19 cellular contexts compared by ENCODE assay signal in the genomic region with DNA sequence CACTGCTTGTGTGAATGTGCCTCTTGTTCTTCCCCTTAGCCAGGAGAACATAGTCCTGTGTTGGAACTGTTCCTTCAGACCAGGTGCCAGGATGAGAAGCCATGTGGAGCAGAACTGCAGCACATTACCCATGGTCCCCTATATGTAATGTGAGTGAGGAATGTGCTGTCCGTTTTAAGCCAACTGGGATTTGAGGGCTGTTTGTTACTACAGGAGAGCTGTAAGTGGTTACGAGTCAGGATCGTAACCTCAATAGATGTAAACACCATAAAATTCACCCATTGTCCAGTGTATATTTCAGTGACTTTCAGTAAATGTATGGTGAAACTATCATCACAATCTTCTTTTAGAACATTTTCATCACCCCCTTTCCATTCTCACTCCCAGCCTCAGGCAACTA. TPM values are rescaled to one million over a fixed set of nuclear protein-coding genes. Genes with fewer than 3 reads are reported as not detected.
DNase-seq lines count a peak whose midpoint lies in the region; ATAC-seq, FAIRE-seq and TF ChIP-seq lines count a peak whose summit lies in the region.
"Had no signal": no experiment of that assay in that cellular context is flagged by ENCODE, and none has a peak within 500 bp of the region (broad histone marks: within the 10 kb centered on the region; RNA-seq: fewer than 3 reads in every experiment).

No MANE protein-coding gene starts in this region.

- H3K4me1 ChIP-seq in Karpas-422 (ENCODE audit: low read length), result peaks cover 29% of the 10 kb centered on the region
- H3K4me1 ChIP-seq in K562 (replicated peaks in 1 of 2; ENCODE audit: control insufficient read depth in 2 of 2, insufficient read depth in 2 of 2, low read length in 2 of 2), result peaks cover 13 to 32% of the 10 kb centered on the region in 2 experiments

- POLR2A ChIA-PET in K562 (lab: Yijun Ruan, JAX), result interaction anchor here (1.0 kb wide), 1 partner anchor 8 kb away, joined by 4 read pairs; no protein-coding TSS in a partner anchor

- no peaks in the 10 kb centered on the region for H4K20me1 ChIP-seq in Karpas-422 (ENCODE audit: insufficient read depth, low read depth, low read length)
- H4K20me1 ChIP-seq in K562 (replicated peaks; ENCODE audit: control insufficient read depth, insufficient read depth, low read length), result no peaks in the 10 kb centered on the region
- H4K20me1 ChIP-seq: BLaER1 had no signal

- H3K4me3 ChIP-seq in Karpas-422 (ENCODE audit: low read length), result no peak overlapping the region
- no peak overlapping the region for H3K4me3 ChIP-seq in K562
- H3K4me3 ChIP-seq: BLaER1 had no signal

- H3K36me3 Mint-ChIP-seq in nephron progenitor cell (ENCODE audit: low read depth), result peaks cover 32% of the 10 kb centered on the region
- H3K36me3 Mint-ChIP-seq: IgD-negative memory B cell had no signal

- H2AFZ ChIP-seq in Karpas-422 (ENCODE audit: low read length), result no peak overlapping the region
- no peak overlapping the region for H2AFZ ChIP-seq in K562 (ENCODE audit: low read depth, low read length)

- H3K27ac ChIP-seq in Karpas-422 (ENCODE audit: low read length) (peak overlapping the region; percentile 57), K562 (ENCODE audit: extremely low read depth, low read depth, low read length) (no peak overlapping the region; the same call in 2 of the 3 replicates)
- H3K27ac ChIP-seq: 22Rv1, BLaER1 had no signal

- no peak overlapping the region for H3K4me3 Mint-ChIP-seq in nephron progenitor cell
- H3K4me3 Mint-ChIP-seq: CD8-positive, alpha-beta T cell; IgD-negative memory B cell had no signal

- BruUV-seq in K562 (replicated peaks; lab: Mats Ljungman, UMichigan), result no TSS peak

- H3K9me2 ChIP-seq in Karpas-422 (replicated peaks; ENCODE audit: insufficient read depth, low read length), result no peaks in the 10 kb centered on the region

- no peak for TF ChIP-seq POLR2A in K562 (conservative IDR thresholded peaks at IDR 0.05)

- H3K4me1 Mint-ChIP-seq in nephron progenitor cell, result peaks cover 21% of the 10 kb centered on the region

- no peaks in the 10 kb centered on the region for H3K27me3 Mint-ChIP-seq in nephron progenitor cell (ENCODE audit: low read depth, poor library complexity)
- H3K27me3 Mint-ChIP-seq: IgD-negative memory B cell had no signal

- peaks cover 5% of the 10 kb centered on the region for H3K79me2 ChIP-seq in Karpas-422 (ENCODE audit: low read length)
- no peaks in the 10 kb centered on the region for H3K79me2 ChIP-seq in K562 (ENCODE audit: control insufficient read depth, insufficient read depth, low read length)

- TF ChIP-seq RAD21 in K562 (CRISPR knock-in tag; conservative IDR thresholded peaks at IDR 0.05 in 1 of 2, IDR thresholded peaks at IDR 0.05 in 1 of 2), result no peak

- CTCF ChIA-PET in K562 (lab: Yijun Ruan, JAX; ENCODE audit: low intra/inter-chr PET ratio), result no interaction called here

- TF ChIP-seq EP300 in K562 (IDR thresholded peaks at IDR 0.05; ENCODE audit: low read length), result no peak

- H3K4me2 ChIP-seq in Karpas-422 (ENCODE audit: low read depth, low read length, poor library complexity, severe bottlenecking), result no peak overlapping the region
- H3K4me2 ChIP-seq in K562 (ENCODE audit: insufficient read depth, low read length), result no peak overlapping the region
- H3K4me2 ChIP-seq: BLaER1 had no signal

- H3K9ac ChIP-seq in Karpas-422 (ENCODE audit: low read length) (no peak overlapping the region), K562 (ENCODE audit: insufficient read depth in 1 of 2, low read depth in 2 of 2, low read length in 2 of 2) (no peak overlapping the region)
- H3K9ac ChIP-seq: BLaER1 had no signal

- H3K36me3 ChIP-seq in Karpas-422 (ENCODE audit: insufficient read depth, low read length), result no peaks in the 10 kb centered on the region
- H3K36me3 ChIP-seq in K562 (ENCODE audit: control insufficient read depth, insufficient read depth, low read length), result peaks cover 26% of the 10 kb centered on the region; the same call in 2 of the 3 replicates

- peaks cover 4% of the 10 kb centered on the region for H3K9me3 Mint-ChIP-seq in nephron progenitor cell
- H3K9me3 Mint-ChIP-seq: CD8-positive, alpha-beta T cell; IgD-negative memory B cell had no signal

- 0 out of 2 replicates have a peak, but pooled peaks cover 2% of the 10 kb centered on the region for H3K9me3 ChIP-seq in Karpas-422 (ENCODE audit: low read length)
- H3K9me3 ChIP-seq in K562 (replicated peaks; ENCODE audit: control insufficient read depth, insufficient read depth, low read depth, low read length), result no peaks in the 10 kb centered on the region
- H3K9me3 ChIP-seq: BLaER1 had no signal

- ATAC-seq in K562 (no peak), GM21423 (IDR thresholded peaks at IDR 0.05; ENCODE audit: unreplicated experiment) (no peak), GM18520 (IDR thresholded peaks at IDR 0.05; ENCODE audit: unreplicated experiment) (no peak)
- ATAC-seq: CD8-positive, alpha-beta T cell had no signal

- 77% methylated on average over 3 of the region's 3 CpGs for WGBS in K562 (ENCODE audit: insufficient coverage, low coverage, missing lambda C conversion rate)

- H3K27ac Mint-ChIP-seq in nephron progenitor cell, result peak overlapping the region; percentile 58
- H3K27ac Mint-ChIP-seq: CD8-positive, alpha-beta T cell had no signal

- FAIRE-seq in K562 (lab: Jason Lieb, UNC), result no peak
- FAIRE-seq: GM12892 had no signal

- DNase-seq in A172 (ENCODE audit: low spot score) (peak; percentile 8), Karpas-422 (no peak), K562 (ENCODE audit: extremely low read depth in 1 of 4, low spot score in 3 of 4) (no peak), nephron progenitor cell (no peak), G401 (ENCODE audit: low spot score) (no peak), NCI-H2227 (lab: John Stamatoyannopoulos, UW; ENCODE audit: unreplicated experiment) (no peak)
- DNase-seq: CD8-positive, alpha-beta T cell; GDM1; GOT3; NCI-H1048; NCI-H1436 treated with DMSO at 0.1 percent for 48 hours; NCI-H2081; NCI-H524 had no signal

- TF ChIP-seq CTCF in K562 (IDR thresholded peaks at IDR 0.05 in 2 of 3, conservative IDR thresholded peaks at IDR 0.05 in 1 of 3; ENCODE audit: insufficient read depth in 2 of 3, low read depth in 1 of 3, low read length in 3 of 3), result no peak
- no peak for TF ChIP-seq CTCF in nephron progenitor cell (IDR thresholded peaks at IDR 0.05)

- no peaks in the 10 kb centered on the region for H3K27me3 ChIP-seq in Karpas-422 (ENCODE audit: low read length)
- no peaks in the 10 kb centered on the region for H3K27me3 ChIP-seq in K562 (ENCODE audit: control insufficient read depth in 2 of 2, insufficient read depth in 2 of 2, low read length in 2 of 2)
- H3K27me3 ChIP-seq: BLaER1 had no signal

- no peaks in the 10 kb centered on the region for H3K9me1 ChIP-seq in K562 (ENCODE audit: control insufficient read depth, insufficient read depth, low read length)

- intact Hi-C loops in K562 (cut with micrococcal nuclease), result no loop called here

- in situ Hi-C loops in K562 (cut with MboI), result no loop called here
- in situ Hi-C loops in G401 (cut with HindIII; ENCODE audit: low sequenced_read_pairs), result no loop called here

RNA-seq across cellular contexts. Expression of a gene that starts 10.1 kb away (rescaled TPM):
- total RNA-seq in A172 (2014; rRNA removed; shearing (Covaris generic)), result 55.1 and 60.6 TPM in 2 replicates
- 109 and 139 TPM in 2 replicates for total RNA-seq in Karpas-422 (2014; rRNA removed; shearing (Covaris generic); ENCODE audit: low replicate concordance)
- total RNA-seq in K562 (2011; cell fraction: chromatin; rRNA removed; ENCODE audit: low replicate concordance), result 248 and 515 TPM in 2 replicates
- total RNA-seq in K562 (2011; cell fraction: nucleolus; rRNA removed), result 301 and 313 TPM in 2 replicates
- total RNA-seq in K562 (2011; cell fraction: nucleoplasm; rRNA removed), result 253 and 254 TPM in 2 replicates
- total RNA-seq in K562 (2014; rRNA removed) (60.7 and 87.6 TPM in 2 replicates), K562 (2014; rRNA removed; fragmentation: Illumina TruSeq; extraction: Trizol) (29.7 and 37.8 TPM in 2 replicates), K562 (2015; rRNA removed; fragmentation: Illumina TruSeq; extraction: Trizol) (34.6 and 36.5 TPM in 2 replicates), K562 (2021) (97.1 and 104 TPM in 2 replicates)
- polyA plus RNA-seq in K562 (2011; rRNA removed) (31.3 and 55.8 TPM in 2 replicates), K562 (2014; fragmentation: Illumina TruSeq; extraction: Trizol) (48.2 and 61.1 TPM in 2 replicates), K562 (2014; fragmentation: Nextera tagmentation; extraction: Ambion mirVana) (1 to 10 TPM; 2.6 to 3.2 TPM), K562 (2014; rRNA removed) (43.7 and 47.9 TPM in 2 replicates)
- polyA plus RNA-seq in K562 (2011; cell fraction: cytosol; rRNA removed), result 39.6 and 62.6 TPM in 2 replicates
- 124 and 159 TPM in 2 replicates for polyA plus RNA-seq in K562 (2011; cell fraction: nucleus; rRNA removed)
- 68.9 and 85.0 TPM in 2 replicates for polyA plus RNA-seq in K562 (2012)
- polyA minus RNA-seq in K562 (2011; rRNA and poly(A)+ RNA removed), result 74.0 and 80.8 TPM in 2 replicates
- polyA minus RNA-seq in K562 (2011; cell fraction: cytosol; rRNA and poly(A)+ RNA removed), result 83.2 and 91.7 TPM in 2 replicates
- polyA minus RNA-seq in K562 (2011; cell fraction: nucleus; rRNA and poly(A)+ RNA removed), result 53.2 and 90.0 TPM in 2 replicates
- total RNA-seq in G401 (2014; rRNA removed; shearing (Covaris generic)), result 62.5 and 81.4 TPM in 2 replicates

RNA-seq across cellular contexts. Expression of a gene that starts 27.7 kb away (rescaled TPM):
- total RNA-seq in A172 (2014; rRNA removed; shearing (Covaris generic)), result 31.0 and 31.5 TPM in 2 replicates
- total RNA-seq in Karpas-422 (2014; rRNA removed; shearing (Covaris generic); ENCODE audit: low replicate concordance), result 60.4 and 61.7 TPM in 2 replicates
- 150 and 300 TPM in 2 replicates for total RNA-seq in K562 (2011; cell fraction: chromatin; rRNA removed; ENCODE audit: low replicate concordance)
- total RNA-seq in K562 (2011; cell fraction: nucleolus; rRNA removed), result 278 and 303 TPM in 2 replicates
- 246 and 254 TPM in 2 replicates for total RNA-seq in K562 (2011; cell fraction: nucleoplasm; rRNA removed)
- 76.9 and 81.2 TPM in 2 replicates for total RNA-seq in K562 (2014; rRNA removed)
- 70.8 and 83.3 TPM in 2 replicates for total RNA-seq in K562 (2014; rRNA removed; fragmentation: Illumina TruSeq; extraction: Trizol)
- 79.4 and 82.9 TPM in 2 replicates for total RNA-seq in K562 (2015; rRNA removed; fragmentation: Illumina TruSeq; extraction: Trizol)
- 76.9 and 77.0 TPM in 2 replicates for total RNA-seq in K562 (2021)
- 166 and 198 TPM in 2 replicates for polyA plus RNA-seq in K562 (2011; rRNA removed)
- polyA plus RNA-seq in K562 (2011; cell fraction: cytosol; rRNA removed), result 146 and 171 TPM in 2 replicates
- polyA plus RNA-seq in K562 (2011; cell fraction: nucleus; rRNA removed), result 119 and 128 TPM in 2 replicates
- polyA plus RNA-seq in K562 (2012), result 60.3 and 72.1 TPM in 2 replicates
- polyA plus RNA-seq in K562 (2014; fragmentation: Illumina TruSeq; extraction: Trizol), result 77.7 and 80.1 TPM in 2 replicates
- polyA plus RNA-seq in K562 (2014; fragmentation: Nextera tagmentation; extraction: Ambion mirVana), result 100 to 1,000 TPM in 1 of 2 experiments, 10 to 100 TPM in 1; 86.1 to 136 TPM
- polyA plus RNA-seq in K562 (2014; rRNA removed), result 104 and 123 TPM in 2 replicates
- polyA minus RNA-seq in K562 (2011; rRNA and poly(A)+ RNA removed), result 111 and 112 TPM in 2 replicates
- 39.2 and 49.7 TPM in 2 replicates for polyA minus RNA-seq in K562 (2011; cell fraction: cytosol; rRNA and poly(A)+ RNA removed)
- 104 and 153 TPM in 2 replicates for polyA minus RNA-seq in K562 (2011; cell fraction: nucleus; rRNA and poly(A)+ RNA removed)
- 59.2 and 87.4 TPM in 2 replicates for total RNA-seq in G401 (2014; rRNA removed; shearing (Covaris generic))
